In the genomic region with DNA sequence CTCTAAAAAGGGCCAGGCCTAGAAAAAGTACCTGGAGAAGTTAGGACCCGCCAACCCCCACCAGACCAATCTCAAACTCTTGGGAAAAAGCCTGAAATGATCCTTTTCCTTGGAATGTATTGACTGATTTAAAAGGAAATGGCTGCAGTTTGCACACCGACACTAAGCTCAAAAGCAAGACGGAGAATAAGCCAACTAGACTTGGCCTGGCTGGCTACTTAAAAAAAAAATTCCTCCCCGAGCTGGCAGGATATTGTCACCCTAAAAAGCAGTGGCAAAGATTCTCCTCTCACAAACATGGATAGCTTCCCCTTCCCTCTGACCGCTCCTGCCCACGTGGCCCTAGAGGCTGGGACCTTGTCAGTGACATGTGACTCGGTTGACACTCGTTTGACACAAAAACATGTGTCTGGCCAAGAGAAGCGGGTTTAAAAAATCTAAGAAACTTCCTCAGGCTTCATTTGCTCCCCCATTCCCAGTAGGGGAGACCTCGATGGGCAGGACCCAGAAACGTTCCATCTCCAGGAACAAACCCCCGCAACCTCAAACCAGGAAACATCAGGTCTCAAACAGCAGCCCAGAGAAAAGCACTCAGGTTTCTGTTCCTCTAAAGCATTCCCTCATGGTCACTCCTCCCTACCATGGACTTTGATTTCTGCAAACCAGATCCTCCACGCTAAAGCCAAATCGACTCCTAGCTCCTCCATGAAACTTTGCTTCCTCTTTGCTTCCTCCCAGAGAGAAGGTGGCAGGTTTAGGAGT, we compare ENCODE assay signal across 1 cellular context.
A peak's percentile ranks its signal among the peaks of the same experiment; 100 is the strongest.
TF ChIP-seq lines count a peak whose summit lies in the region.

No MANE protein-coding gene starts in this region.

TF ChIP-seq in K562, 482 proteins besides CTCF, POLR2A, EP300 and RAD21 (continues in another document):
- no peak for TF ChIP-seq CHD1 (IDR thresholded peaks at IDR 0.05; ENCODE audit: low read length)
- TF ChIP-seq KLF1 (tag; IDR thresholded peaks at IDR 0.05), result no peak
- TF ChIP-seq FOXK2 (conservative IDR thresholded peaks at IDR 0.05 in 1 of 2, IDR thresholded peaks at IDR 0.05 in 1 of 2; ENCODE audit: low read depth in 2 of 2), result peak; percentile 88 to 95
- TF ChIP-seq MXI1 (IDR thresholded peaks at IDR 0.05; ENCODE audit: low read depth, low read length), result peak; percentile 92
- TF ChIP-seq, protein P1, sequence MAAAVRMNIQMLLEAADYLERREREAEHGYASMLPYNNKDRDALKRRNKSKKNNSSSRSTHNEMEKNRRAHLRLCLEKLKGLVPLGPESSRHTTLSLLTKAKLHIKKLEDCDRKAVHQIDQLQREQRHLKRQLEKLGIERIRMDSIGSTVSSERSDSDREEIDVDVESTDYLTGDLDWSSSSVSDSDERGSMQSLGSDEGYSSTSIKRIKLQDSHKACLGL (CRISPR knock-in tag; IDR thresholded peaks at IDR 0.05; ENCODE audit: borderline replicate concordance, poor library complexity, severe bottlenecking), result peak; percentile 88
- TF ChIP-seq OTX1 (CRISPR knock-in tag; IDR thresholded peaks at IDR 0.05), result peak; percentile 44; the same call in 1 of the 2 replicates
- TF ChIP-seq BACH1 (tag; IDR thresholded peaks at IDR 0.05), result 0 out of 2 replicates have a peak, but pooled peaks have one; percentile 47
- TF ChIP-seq, protein P2, sequence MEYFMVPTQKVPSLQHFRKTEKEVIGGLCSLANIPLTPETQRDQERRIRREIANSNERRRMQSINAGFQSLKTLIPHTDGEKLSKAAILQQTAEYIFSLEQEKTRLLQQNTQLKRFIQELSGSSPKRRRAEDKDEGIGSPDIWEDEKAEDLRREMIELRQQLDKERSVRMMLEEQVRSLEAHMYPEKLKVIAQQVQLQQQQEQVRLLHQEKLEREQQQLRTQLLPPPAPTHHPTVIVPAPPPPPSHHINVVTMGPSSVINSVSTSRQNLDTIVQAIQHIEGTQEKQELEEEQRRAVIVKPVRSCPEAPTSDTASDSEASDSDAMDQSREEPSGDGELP (CRISPR knock-in tag; IDR thresholded peaks at IDR 0.05; ENCODE audit: borderline replicate concordance), result peak; percentile 29; the same call in 1 of the 2 replicates
- TF ChIP-seq PRMT5 (CRISPR knock-in tag; IDR thresholded peaks at IDR 0.05), result no peak
- TF ChIP-seq L3MBTL2 (IDR thresholded peaks at IDR 0.05), result peak; percentile 92
- TF ChIP-seq ARID1B (IDR thresholded peaks at IDR 0.05), result no peak
- TF ChIP-seq, protein P3, sequence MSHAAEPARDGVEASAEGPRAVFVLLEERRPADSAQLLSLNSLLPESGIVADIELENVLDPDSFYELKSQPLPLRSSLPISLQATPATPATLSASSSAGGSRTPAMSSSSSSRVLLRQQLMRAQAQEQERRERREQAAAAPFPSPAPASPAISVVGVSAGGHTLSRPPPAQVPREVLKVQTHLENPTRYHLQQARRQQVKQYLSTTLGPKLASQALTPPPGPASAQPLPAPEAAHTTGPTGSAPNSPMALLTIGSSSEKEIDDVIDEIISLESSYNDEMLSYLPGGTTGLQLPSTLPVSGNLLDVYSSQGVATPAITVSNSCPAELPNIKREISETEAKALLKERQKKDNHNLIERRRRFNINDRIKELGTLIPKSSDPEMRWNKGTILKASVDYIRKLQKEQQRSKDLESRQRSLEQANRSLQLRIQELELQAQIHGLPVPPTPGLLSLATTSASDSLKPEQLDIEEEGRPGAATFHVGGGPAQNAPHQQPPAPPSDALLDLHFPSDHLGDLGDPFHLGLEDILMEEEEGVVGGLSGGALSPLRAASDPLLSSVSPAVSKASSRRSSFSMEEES (CRISPR knock-in tag; IDR thresholded peaks at IDR 0.05), result peak; percentile 57
- no peak for TF ChIP-seq HNRNPL (IDR thresholded peaks at IDR 0.05; ENCODE audit: low read depth, low read length)
- TF ChIP-seq CBFA2T2 (conservative IDR thresholded peaks at IDR 0.05), result peak; percentile 28; the same call in 1 of the 2 replicates
- no peak for TF ChIP-seq MCM5 (IDR thresholded peaks at IDR 0.05; ENCODE audit: low read depth)
- no peak for TF ChIP-seq ZNF766 (CRISPR knock-in tag; conservative IDR thresholded peaks at IDR 0.05)
- peak; percentile 85 for TF ChIP-seq MGA (IDR thresholded peaks at IDR 0.05)
- peak; percentile 85 for TF ChIP-seq MYC (IDR thresholded peaks at IDR 0.05; ENCODE audit: low read depth, low read length)
- no peak for TF ChIP-seq MYC (CRISPR knock-in tag; IDR thresholded peaks at IDR 0.05; ENCODE audit: borderline replicate concordance, low read depth)
- TF ChIP-seq, protein P4, sequence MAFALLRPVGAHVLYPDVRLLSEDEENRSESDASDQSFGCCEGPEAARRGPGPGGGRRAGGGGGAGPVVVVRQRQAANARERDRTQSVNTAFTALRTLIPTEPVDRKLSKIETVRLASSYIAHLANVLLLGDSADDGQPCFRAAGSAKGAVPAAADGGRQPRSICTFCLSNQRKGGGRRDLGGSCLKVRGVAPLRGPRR (CRISPR knock-in tag; IDR thresholded peaks at IDR 0.05), result no peak
- TF ChIP-seq, protein P5, sequence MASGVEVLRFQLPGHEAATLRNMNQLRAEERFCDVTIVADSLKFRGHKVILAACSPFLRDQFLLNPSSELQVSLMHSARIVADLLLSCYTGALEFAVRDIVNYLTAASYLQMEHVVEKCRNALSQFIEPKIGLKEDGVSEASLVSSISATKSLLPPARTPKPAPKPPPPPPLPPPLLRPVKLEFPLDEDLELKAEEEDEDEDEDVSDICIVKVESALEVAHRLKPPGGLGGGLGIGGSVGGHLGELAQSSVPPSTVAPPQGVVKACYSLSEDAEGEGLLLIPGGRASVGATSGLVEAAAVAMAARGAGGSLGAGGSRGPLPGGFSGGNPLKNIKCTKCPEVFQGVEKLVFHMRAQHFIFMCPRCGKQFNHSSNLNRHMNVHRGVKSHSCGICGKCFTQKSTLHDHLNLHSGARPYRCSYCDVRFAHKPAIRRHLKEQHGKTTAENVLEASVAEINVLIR (CRISPR knock-in tag; IDR thresholded peaks at IDR 0.05), result 0 out of 2 replicates have a peak, but pooled peaks have one; percentile 7
- TF ChIP-seq, protein P6, sequence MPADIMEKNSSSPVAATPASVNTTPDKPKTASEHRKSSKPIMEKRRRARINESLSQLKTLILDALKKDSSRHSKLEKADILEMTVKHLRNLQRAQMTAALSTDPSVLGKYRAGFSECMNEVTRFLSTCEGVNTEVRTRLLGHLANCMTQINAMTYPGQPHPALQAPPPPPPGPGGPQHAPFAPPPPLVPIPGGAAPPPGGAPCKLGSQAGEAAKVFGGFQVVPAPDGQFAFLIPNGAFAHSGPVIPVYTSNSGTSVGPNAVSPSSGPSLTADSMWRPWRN (IDR thresholded peaks at IDR 0.05; ENCODE audit: low read depth), result no peak; the same call in 1 of the 2 replicates
- TF ChIP-seq EP400 (IDR thresholded peaks at IDR 0.05), result peak; percentile 55; the same call in 1 of the 2 replicates
- TF ChIP-seq, protein P7, sequence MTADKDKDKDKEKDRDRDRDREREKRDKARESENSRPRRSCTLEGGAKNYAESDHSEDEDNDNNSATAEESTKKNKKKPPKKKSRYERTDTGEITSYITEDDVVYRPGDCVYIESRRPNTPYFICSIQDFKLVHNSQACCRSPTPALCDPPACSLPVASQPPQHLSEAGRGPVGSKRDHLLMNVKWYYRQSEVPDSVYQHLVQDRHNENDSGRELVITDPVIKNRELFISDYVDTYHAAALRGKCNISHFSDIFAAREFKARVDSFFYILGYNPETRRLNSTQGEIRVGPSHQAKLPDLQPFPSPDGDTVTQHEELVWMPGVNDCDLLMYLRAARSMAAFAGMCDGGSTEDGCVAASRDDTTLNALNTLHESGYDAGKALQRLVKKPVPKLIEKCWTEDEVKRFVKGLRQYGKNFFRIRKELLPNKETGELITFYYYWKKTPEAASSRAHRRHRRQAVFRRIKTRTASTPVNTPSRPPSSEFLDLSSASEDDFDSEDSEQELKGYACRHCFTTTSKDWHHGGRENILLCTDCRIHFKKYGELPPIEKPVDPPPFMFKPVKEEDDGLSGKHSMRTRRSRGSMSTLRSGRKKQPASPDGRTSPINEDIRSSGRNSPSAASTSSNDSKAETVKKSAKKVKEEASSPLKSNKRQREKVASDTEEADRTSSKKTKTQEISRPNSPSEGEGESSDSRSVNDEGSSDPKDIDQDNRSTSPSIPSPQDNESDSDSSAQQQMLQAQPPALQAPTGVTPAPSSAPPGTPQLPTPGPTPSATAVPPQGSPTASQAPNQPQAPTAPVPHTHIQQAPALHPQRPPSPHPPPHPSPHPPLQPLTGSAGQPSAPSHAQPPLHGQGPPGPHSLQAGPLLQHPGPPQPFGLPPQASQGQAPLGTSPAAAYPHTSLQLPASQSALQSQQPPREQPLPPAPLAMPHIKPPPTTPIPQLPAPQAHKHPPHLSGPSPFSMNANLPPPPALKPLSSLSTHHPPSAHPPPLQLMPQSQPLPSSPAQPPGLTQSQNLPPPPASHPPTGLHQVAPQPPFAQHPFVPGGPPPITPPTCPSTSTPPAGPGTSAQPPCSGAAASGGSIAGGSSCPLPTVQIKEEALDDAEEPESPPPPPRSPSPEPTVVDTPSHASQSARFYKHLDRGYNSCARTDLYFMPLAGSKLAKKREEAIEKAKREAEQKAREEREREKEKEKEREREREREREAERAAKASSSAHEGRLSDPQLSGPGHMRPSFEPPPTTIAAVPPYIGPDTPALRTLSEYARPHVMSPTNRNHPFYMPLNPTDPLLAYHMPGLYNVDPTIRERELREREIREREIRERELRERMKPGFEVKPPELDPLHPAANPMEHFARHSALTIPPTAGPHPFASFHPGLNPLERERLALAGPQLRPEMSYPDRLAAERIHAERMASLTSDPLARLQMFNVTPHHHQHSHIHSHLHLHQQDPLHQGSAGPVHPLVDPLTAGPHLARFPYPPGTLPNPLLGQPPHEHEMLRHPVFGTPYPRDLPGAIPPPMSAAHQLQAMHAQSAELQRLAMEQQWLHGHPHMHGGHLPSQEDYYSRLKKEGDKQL (CRISPR knock-in tag; IDR thresholded peaks at IDR 0.05; ENCODE audit: borderline replicate concordance), result 0 out of 2 replicates have a peak, but pooled peaks have one; percentile 69
- TF ChIP-seq, protein P8, sequence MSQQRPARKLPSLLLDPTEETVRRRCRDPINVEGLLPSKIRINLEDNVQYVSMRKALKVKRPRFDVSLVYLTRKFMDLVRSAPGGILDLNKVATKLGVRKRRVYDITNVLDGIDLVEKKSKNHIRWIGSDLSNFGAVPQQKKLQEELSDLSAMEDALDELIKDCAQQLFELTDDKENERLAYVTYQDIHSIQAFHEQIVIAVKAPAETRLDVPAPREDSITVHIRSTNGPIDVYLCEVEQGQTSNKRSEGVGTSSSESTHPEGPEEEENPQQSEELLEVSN (IDR thresholded peaks at IDR 0.05; ENCODE audit: borderline replicate concordance in 1 of 2, extremely low read depth in 1 of 2, insufficient read depth in 1 of 2, insufficient read length in 1 of 2, low read depth in 1 of 2, low read length in 1 of 2, poor library complexity in 1 of 2, severe bottlenecking in 1 of 2), result peak; percentile 46 to 82
- TF ChIP-seq GTF2A2 (tag; IDR thresholded peaks at IDR 0.05), result no peak
- no peak for TF ChIP-seq ZNF785 (CRISPR knock-in tag; IDR thresholded peaks at IDR 0.05)
